ENCODE assay signal across 24 cellular contexts in genomic region chrX:97835969-97836368, GRCh38.
"Had no signal": no experiment of that assay in that cellular context is flagged by ENCODE, and none has a peak within 500 bp of the region (broad histone marks: within the 10 kb centered on the region; RNA-seq: fewer than 3 reads in every experiment).

No MANE protein-coding gene starts in this region.

- H3K27ac Mint-ChIP-seq: activated B cell treated with CpG ODN at 0.5 μM for 24 hours; activated CD4-positive, alpha-beta T cell treated with anti-CD3 and anti-CD28 coated beads, Interleukin-2, amount 10 ng/mL, durations not matched to agents 24 days and 14 days; activated CD8-positive, alpha-beta memory T cell treated with anti-CD3 and anti-CD28 coated beads, Interleukin-2, amount 10 ng/mL, durations not matched to agents 7 days and 5 days; activated naive CD4-positive, alpha-beta T cell treated with anti-CD3 and anti-CD28 coated beads, Interleukin-2, amount 50 U/mL, for 72 hours; activated naive CD8-positive, alpha-beta T cell treated with anti-CD3 and anti-CD28 coated beads, Interleukin-2, amount 50 U/mL, for 24 hours; activated T-cell treated with anti-CD3 and anti-CD28 coated beads, Interleukin-2, amount 50 U/mL, for 24 hours; brain; T-helper 17 cell had no signal

- H3K27me3 Mint-ChIP-seq: activated B cell treated with CpG ODN at 0.5 μM for 24 hours; activated CD4-positive, alpha-beta T cell treated with anti-CD3 and anti-CD28 coated beads, Interleukin-2, amount 10 ng/mL, durations not matched to agents 24 days and 14 days; activated CD8-positive, alpha-beta memory T cell treated with anti-CD3 and anti-CD28 coated beads, Interleukin-2, amount 10 ng/mL, durations not matched to agents 7 days and 5 days; activated naive CD8-positive, alpha-beta T cell treated with anti-CD3 and anti-CD28 coated beads, Interleukin-2, amount 50 U/mL, for 24 hours; central memory CD8-positive, alpha-beta T cell; T-helper 17 cell had no signal

- H3K4me1 Mint-ChIP-seq: activated B cell treated with CpG ODN at 0.5 μM for 24 hours; activated CD4-positive, alpha-beta T cell treated with anti-CD3 and anti-CD28 coated beads, Interleukin-2, amount 10 ng/mL, durations not matched to agents 24 days and 14 days; activated CD8-positive, alpha-beta memory T cell treated with anti-CD3 and anti-CD28 coated beads, Interleukin-2, amount 10 ng/mL, durations not matched to agents 7 days and 5 days; activated naive CD8-positive, alpha-beta T cell treated with anti-CD3 and anti-CD28 coated beads, Interleukin-2, amount 50 U/mL, for 24 hours; central memory CD8-positive, alpha-beta T cell; T-helper 17 cell had no signal

- H3K4me2 ChIP-seq: PC-9 had no signal

- H3K9me3 Mint-ChIP-seq: activated B cell treated with CpG ODN at 0.5 μM for 24 hours; activated CD4-positive, alpha-beta T cell treated with anti-CD3 and anti-CD28 coated beads, Interleukin-2, amount 10 ng/mL, durations not matched to agents 24 days and 14 days; activated naive CD4-positive, alpha-beta T cell treated with anti-CD3 and anti-CD28 coated beads, Interleukin-2, amount 50 U/mL, for 72 hours; activated naive CD8-positive, alpha-beta T cell treated with anti-CD3 and anti-CD28 coated beads, Interleukin-2, amount 50 U/mL, for 24 hours; activated T-cell treated with anti-CD3 and anti-CD28 coated beads, Interleukin-2, amount 50 U/mL, for 24 hours had no signal

- H3K36me3 Mint-ChIP-seq: activated CD8-positive, alpha-beta memory T cell treated with anti-CD3 and anti-CD28 coated beads, Interleukin-2, amount 10 ng/mL, durations not matched to agents 7 days and 5 days; activated naive CD4-positive, alpha-beta T cell treated with anti-CD3 and anti-CD28 coated beads, Interleukin-2, amount 50 U/mL, for 72 hours; brain had no signal

- H3K4me3 ChIP-seq: ascending aorta, PC-9 had no signal

- H3K27ac ChIP-seq: ascending aorta, PC-9 had no signal

- H3K27me3 ChIP-seq: ascending aorta had no signal

- H3K4me1 ChIP-seq: ascending aorta had no signal

- H3K36me3 ChIP-seq: ascending aorta had no signal

- H3K9me3 ChIP-seq: ascending aorta had no signal

- DNase-seq: activated B cell treated with CpG ODN at 0.5 μM for 24 hours; activated CD4-positive, alpha-beta T cell treated with anti-CD3 and anti-CD28 coated beads for 1 hour; activated CD4-positive, alpha-beta T cell treated with anti-CD3 and anti-CD28 coated beads, Interleukin-2, amount 10 ng/mL, durations not matched to agents 24 days and 14 days; activated CD4-positive, alpha-beta T cell treated with anti-CD3 and anti-CD28 coated beads, Interleukin-2, amount 50 U/mL, for 48 hours; activated CD8-positive, alpha-beta memory T cell treated with anti-CD3 and anti-CD28 coated beads, Interleukin-2, amount 10 ng/mL, durations not matched to agents 7 days and 5 days; activated effector memory CD4-positive, alpha-beta T cell treated with anti-CD3 and anti-CD28 coated beads, Interleukin-2, amount 50 U/mL, for 16 hours; activated naive CD4-positive, alpha-beta T cell treated with Interleukin-2 at 50 U/mL for 16 hours; activated naive CD8-positive, alpha-beta T cell treated with anti-CD3 and anti-CD28 coated beads, Interleukin-2, amount 50 U/mL, for 24 hours; activated T-cell treated with anti-CD3 and anti-CD28 coated beads, Interleukin-2, amount 50 U/mL, for 24 hours; amniotic stem cell; NCI-H1048; NCI-H146; NCI-H187 treated with DMSO at 0.1 percent for 48 hours; NCI-H2081 treated with DMSO at 0.1 percent for 48 hours; NCI-H446; NCI-H524; PC-9; SHP77 treated with DMSO at 0.1 percent for 48 hours; T-helper 17 cell; T-helper 9 cell had no signal

- ATAC-seq: activated CD8-positive, alpha-beta memory T cell treated with anti-CD3 and anti-CD28 coated beads, Interleukin-2, amount 10 ng/mL, durations not matched to agents 7 days and 5 days; activated naive CD4-positive, alpha-beta T cell treated with anti-CD3 and anti-CD28 coated beads, Interleukin-2, amount 50 U/mL, for 72 hours; activated naive CD8-positive, alpha-beta T cell treated with anti-CD3 and anti-CD28 coated beads, Interleukin-2, amount 50 U/mL, for 24 hours; T-helper 17 cell had no signal

- H3K4me3 Mint-ChIP-seq: activated B cell treated with CpG ODN at 0.5 μM for 24 hours; activated CD4-positive, alpha-beta T cell treated with anti-CD3 and anti-CD28 coated beads, Interleukin-2, amount 10 ng/mL, durations not matched to agents 24 days and 14 days; activated CD8-positive, alpha-beta memory T cell treated with anti-CD3 and anti-CD28 coated beads, Interleukin-2, amount 10 ng/mL, durations not matched to agents 7 days and 5 days; activated naive CD8-positive, alpha-beta T cell treated with anti-CD3 and anti-CD28 coated beads, Interleukin-2, amount 50 U/mL, for 24 hours; activated T-cell treated with anti-CD3 and anti-CD28 coated beads, Interleukin-2, amount 50 U/mL, for 24 hours; brain; central memory CD8-positive, alpha-beta T cell; T-helper 17 cell had no signal

- H2AFZ ChIP-seq: PC-9 had no signal
